In the genomic region with DNA sequence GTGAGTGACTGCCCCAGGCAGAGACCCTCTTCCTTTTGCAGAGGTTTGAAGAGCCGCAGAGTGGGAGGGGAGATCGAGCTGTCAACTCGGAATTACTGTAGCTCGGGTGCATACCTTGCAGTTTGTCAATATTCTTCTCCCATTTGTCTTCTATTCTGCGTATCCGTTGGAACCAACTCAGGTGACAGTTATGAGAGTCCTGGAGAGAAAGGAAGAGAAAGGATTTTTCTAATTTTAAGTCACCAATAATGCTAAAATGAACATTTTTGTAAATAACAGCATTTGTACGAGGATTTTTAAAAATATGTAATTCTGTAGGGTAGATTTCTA, we compare ENCODE assay signal across 8 cellular contexts.
DNase-seq lines count a peak whose midpoint lies in the region; TF ChIP-seq lines count a peak whose summit lies in the region.
"Not testable (repeated sequence)": the region's sequence is repeated elsewhere in the genome, so short reads cannot be mapped to it uniquely, and the experiment has no call there.

No MANE protein-coding gene starts in this region.

- not testable (repeated sequence) for H3K9me3 ChIP-seq in Caco-2; Karpas-422 (ENCODE audit: low read length); ovary; thyroid gland

- H3K27me3 ChIP-seq in Caco-2 (replicated peaks; ENCODE audit: control insufficient read depth, insufficient read depth, low read length); Karpas-422 (ENCODE audit: low read length); brain microvascular endothelial cell (replicated peaks); ovary; thyroid gland: not testable (repeated sequence)

- not testable (repeated sequence) for TF ChIP-seq CTCF in Caco-2 (IDR thresholded peaks at IDR 0.05; ENCODE audit: insufficient read depth in 1 of 2, low read depth in 1 of 2, low read length in 1 of 2, severe bottlenecking in 1 of 2, unreplicated experiment in 1 of 2); brain microvascular endothelial cell (IDR thresholded peaks at IDR 0.05; ENCODE audit: low read depth, low read length, missing control alignments); fibroblast of the aortic adventitia (IDR thresholded peaks at IDR 0.05; ENCODE audit: insufficient read depth, low read length); lower leg skin (IDR thresholded peaks at IDR 0.05); ovary (IDR thresholded peaks at IDR 0.05); thyroid gland (IDR thresholded peaks at IDR 0.05)

- H3K27me3 Mint-ChIP-seq in Caco-2 (ENCODE audit: insufficient read depth, unreplicated experiment); activated CD4-positive, alpha-beta T cell treated with anti-CD3 and anti-CD28 coated beads, Interleukin-2, amount 10 ng/mL, durations not matched to agents 24 days and 14 days: not testable (repeated sequence)

- peak overlapping the region; percentile 73 for H3K9ac ChIP-seq in Karpas-422 (ENCODE audit: low read length)

- in situ Hi-C loops in brain microvascular endothelial cell (cut with HindIII; ENCODE audit: low pct_ligation_motif_present, low sequenced_read_pairs), result not testable (repeated sequence)

- POLR2A ChIA-PET in Caco-2 (lab: Charles Lee), result interaction anchor here (0.6 kb wide), 1 partner anchor 349 kb away, joined by 4 read pairs; no protein-coding TSS in a partner anchor

- H3K36me3 Mint-ChIP-seq in Caco-2 (ENCODE audit: insufficient read depth, unreplicated experiment), result peaks cover 19% of the 10 kb centered on the region
- H3K36me3 Mint-ChIP-seq in activated CD4-positive, alpha-beta T cell treated with anti-CD3 and anti-CD28 coated beads, Interleukin-2, amount 10 ng/mL, durations not matched to agents 24 days and 14 days (ENCODE audit: low read depth), result not testable (repeated sequence)

- H3K9me3 Mint-ChIP-seq in Caco-2 (ENCODE audit: unreplicated experiment); activated CD4-positive, alpha-beta T cell treated with anti-CD3 and anti-CD28 coated beads, Interleukin-2, amount 10 ng/mL, durations not matched to agents 24 days and 14 days: not testable (repeated sequence)

- not testable (repeated sequence) for H3K4me1 Mint-ChIP-seq in Caco-2 (ENCODE audit: low read depth, unreplicated experiment); activated CD4-positive, alpha-beta T cell treated with anti-CD3 and anti-CD28 coated beads, Interleukin-2, amount 10 ng/mL, durations not matched to agents 24 days and 14 days

- 0% methylated on average over 2 to 4 of the region's 7 CpGs for WGBS in lower leg skin, 2 donors
- WGBS in ovary, 3 donors, result 0 to 3% (median 0%) methylated on average over 1 to 5 of the region's 7 CpGs
- no CpG with 5 or more reads among the region's 7 CpGs for WGBS in thyroid gland, 2 donors

- peak overlapping the region; percentile 50 for H3K4me2 ChIP-seq in Karpas-422 (ENCODE audit: low read depth, low read length, poor library complexity, severe bottlenecking)

- TF ChIP-seq POLR2A in lower leg skin (IDR thresholded peaks at IDR 0.05); ovary (IDR thresholded peaks at IDR 0.05); thyroid gland (IDR thresholded peaks at IDR 0.05): not testable (repeated sequence)

- TF ChIP-seq EP300 in ovary (IDR thresholded peaks at IDR 0.05), result not testable (repeated sequence)

- CTCF ChIA-PET in Caco-2 (lab: Charles Lee), result interaction anchor here (0.6 to 0.7 kb wide), 4 partner anchors 61 to 244 kb away, joined by 3 to 7 read pairs (median 4); no protein-coding TSS in a partner anchor

- BruUV-seq in Caco-2 (replicated peaks; lab: Mats Ljungman, UMichigan), result TSS peak; percentile 76

- not testable (repeated sequence) for DNase-seq in Caco-2; Karpas-422; activated CD4-positive, alpha-beta T cell treated with anti-CD3 and anti-CD28 coated beads, Interleukin-2, amount 10 ng/mL, durations not matched to agents 24 days and 14 days; brain microvascular endothelial cell; fibroblast of the aortic adventitia (ENCODE audit: low read depth); lower leg skin (ENCODE audit: low spot score in 2 of 2); ovary; thyroid gland

- not testable (repeated sequence) for H3K9me2 ChIP-seq in Karpas-422 (replicated peaks; ENCODE audit: insufficient read depth, low read length)

- H4K20me1 ChIP-seq in Karpas-422 (ENCODE audit: insufficient read depth, low read depth, low read length), result not testable (repeated sequence)

- intact Hi-C loops in Caco-2 (cut with micrococcal nuclease; ENCODE audit: unreplicated experiment); activated CD4-positive, alpha-beta T cell treated with anti-CD3 and anti-CD28 coated beads, Interleukin-2, amount 10 ng/mL, durations not matched to agents 24 days and 14 days (cut with micrococcal nuclease); lower leg skin (cut with DNase I; ENCODE audit: low total_unique reads); ovary (cut with DNase I); thyroid gland (cut with DNase I): not testable (repeated sequence)

- peak overlapping the region; percentile 52 for H3K4me3 ChIP-seq in Caco-2 (ENCODE audit: low read depth, low read length)
- H3K4me3 ChIP-seq in Karpas-422 (ENCODE audit: low read length), result peak overlapping the region; percentile 74
- peak overlapping the region; percentile 68 for H3K4me3 ChIP-seq in brain microvascular endothelial cell (ENCODE audit: low read depth, low read length)
- peak overlapping the region; percentile 67 for H3K4me3 ChIP-seq in fibroblast of the aortic adventitia (ENCODE audit: low read depth, low read length)
- H3K4me3 ChIP-seq in lower leg skin (ENCODE audit: low read depth, poor library complexity, severe bottlenecking), result peak overlapping the region; percentile 42
- H3K4me3 ChIP-seq in ovary, result peak overlapping the region; percentile 84
- H3K4me3 ChIP-seq in thyroid gland (replicated peaks in 1 of 3), result peak overlapping the region; percentile 50 to 89 (median 63)

- not testable (repeated sequence) for H2AFZ ChIP-seq in Karpas-422 (ENCODE audit: low read length)

- not testable (repeated sequence) for H3K27ac ChIP-seq in Karpas-422 (ENCODE audit: low read length); brain microvascular endothelial cell; ovary
- peak overlapping the region in 1 of 3 donors; percentile 77 for H3K27ac ChIP-seq in thyroid gland

- H3K79me2 ChIP-seq in Karpas-422 (ENCODE audit: low read length), result not testable (repeated sequence)

- peak overlapping the region; percentile 83 for H3K4me3 Mint-ChIP-seq in Caco-2 (ENCODE audit: unreplicated experiment)
- peak overlapping the region; percentile 93 for H3K4me3 Mint-ChIP-seq in activated CD4-positive, alpha-beta T cell treated with anti-CD3 and anti-CD28 coated beads, Interleukin-2, amount 10 ng/mL, durations not matched to agents 24 days and 14 days

- not testable (repeated sequence) for H3K4me1 ChIP-seq in Caco-2; Karpas-422 (ENCODE audit: low read length); ovary (ENCODE audit: insufficient read depth); thyroid gland

- not testable (repeated sequence) for H3K36me3 ChIP-seq in Caco-2 (ENCODE audit: control insufficient read depth, insufficient read depth, low read length); Karpas-422 (ENCODE audit: insufficient read depth, low read length); brain microvascular endothelial cell (replicated peaks); ovary; thyroid gland

- peak overlapping the region; percentile 77 for H3K27ac Mint-ChIP-seq in Caco-2 (ENCODE audit: unreplicated experiment)
- H3K27ac Mint-ChIP-seq in activated CD4-positive, alpha-beta T cell treated with anti-CD3 and anti-CD28 coated beads, Interleukin-2, amount 10 ng/mL, durations not matched to agents 24 days and 14 days, result peak overlapping the region; percentile 82
